Comparison of ENCODE assay signal across 20 cellular contexts in the genomic region with DNA sequence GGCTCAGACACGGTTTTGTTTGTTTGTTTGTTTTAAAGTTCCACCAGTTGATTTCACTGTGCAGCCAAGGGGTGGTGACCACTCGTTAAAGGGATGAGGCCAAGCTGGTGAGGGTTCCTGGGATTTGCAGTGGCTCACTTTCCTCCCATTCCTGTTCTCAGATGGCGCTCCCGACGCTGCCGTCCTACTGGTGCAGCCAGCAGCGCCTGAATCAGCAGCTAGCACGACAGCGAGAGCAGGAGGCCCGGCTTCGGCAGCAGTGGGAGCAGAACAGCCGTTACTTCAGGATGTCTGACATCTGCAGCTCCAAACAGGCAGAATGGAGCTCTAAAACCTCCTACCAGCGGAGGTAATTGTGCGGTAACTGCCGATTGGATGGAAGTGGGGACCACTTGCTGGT.
"Had no signal": no experiment of that assay in that cellular context is flagged by ENCODE, and none has a peak within 500 bp of the region (broad histone marks: within the 10 kb centered on the region; RNA-seq: fewer than 3 reads in every experiment).

No MANE protein-coding gene starts in this region.

- H3K4me1 ChIP-seq: prostate gland had no signal

- H3K9ac ChIP-seq: parathyroid adenoma had no signal

- H3K4me3 ChIP-seq: prostate gland, right lobe of liver, tibial artery, upper lobe of left lung had no signal

- DNase-seq: effector memory CD8-positive, alpha-beta T cell; erythroblast; foreskin melanocyte; heart left ventricle; hippocampal formation; kidney glomerular epithelial cell; mammary epithelial cell; natural killer cell; occipital lobe; retina; right lobe of liver; stimulated activated CD4-positive, alpha-beta T cell treated with anti-CD3 and anti-CD28 coated beads, Interleukin-4, amount 100 ng/mL, for 1 hour; stimulated activated CD8-positive, alpha-beta memory T cell treated with anti-CD3 and anti-CD28 coated beads, Interleukin-4, amount 100 ng/mL, for 48 hours; tibial artery; upper lobe of left lung had no signal

- H2AFZ ChIP-seq: parathyroid adenoma had no signal

- H3K79me2 ChIP-seq: parathyroid adenoma had no signal

- ATAC-seq: effector memory CD8-positive, alpha-beta T cell; heart left ventricle; left lobe of liver; natural killer cell; right lobe of liver; stimulated activated effector memory CD8-positive, alpha-beta T cell treated with anti-CD3 and anti-CD28 coated beads, Interleukin-12 subunit alpha, Interleukin-12 subunit beta, amount 100 ng/mL, for 72 hours had no signal

- H3K9me3 ChIP-seq: heart left ventricle, prostate gland, right lobe of liver, tibial artery, upper lobe of left lung, vagina had no signal

- H3K27me3 ChIP-seq: heart left ventricle, right lobe of liver, tibial artery, upper lobe of left lung, vagina had no signal

- H3K27ac ChIP-seq: heart left ventricle, parathyroid adenoma, prostate gland, right lobe of liver, tibial artery, upper lobe of left lung, vagina had no signal
